Comparison of ENCODE assay signal across 8 cellular contexts in the genomic region with DNA sequence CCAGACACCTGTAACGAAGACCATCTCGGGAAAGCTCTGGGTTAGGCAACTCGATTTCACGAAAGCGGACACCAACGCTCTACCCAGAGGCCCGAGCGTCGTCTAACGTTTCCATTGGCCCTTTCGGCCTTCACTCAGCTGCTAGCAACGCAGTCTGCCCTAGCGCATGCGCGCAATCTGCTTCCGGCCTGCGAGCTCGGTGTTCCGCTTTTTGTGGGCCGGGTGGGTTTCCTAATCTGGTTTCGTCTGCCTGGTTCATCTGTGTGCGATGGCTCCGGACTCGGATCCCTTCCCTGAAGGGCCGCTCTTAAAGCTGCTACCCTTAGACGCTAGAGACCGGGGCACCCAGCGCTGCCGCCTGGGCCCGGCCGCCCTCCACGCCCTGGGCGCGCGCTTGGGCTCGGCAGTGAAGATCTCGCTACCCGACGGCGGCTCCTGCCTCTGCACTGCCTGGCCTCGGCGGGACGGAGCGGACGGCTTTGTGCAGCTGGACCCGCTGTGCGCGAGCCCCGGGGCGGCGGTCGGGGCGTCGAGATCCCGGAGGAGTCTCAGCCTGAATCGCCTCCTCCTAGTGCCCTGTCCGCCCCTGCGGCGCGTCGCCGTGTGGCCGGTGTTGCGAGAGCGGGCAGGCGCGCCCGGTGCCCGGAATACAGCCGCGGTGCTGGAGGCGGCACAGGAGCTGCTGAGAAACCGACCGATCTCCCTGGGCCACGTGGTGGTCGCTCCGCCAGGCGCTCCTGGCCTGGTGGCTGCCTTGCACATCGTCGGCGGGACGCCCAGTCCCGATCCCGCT. TPM values are rescaled to one million over a fixed set of nuclear protein-coding genes. Genes with fewer than 3 reads are reported as not detected.
A peak's percentile ranks its signal among the peaks of the same experiment; 100 is the strongest.
DNase-seq lines count a peak whose midpoint lies in the region; ATAC-seq and TF ChIP-seq lines count a peak whose summit lies in the region.

No MANE protein-coding gene starts in this region.

- CTCF ChIA-PET in CD4-positive, alpha-beta memory T cell (lab: Charles Lee; ENCODE audit: partially characterized antibody) = interaction anchor here (0.7 to 6.8 kb wide), 19 partner anchors 9 to 276 kb away, joined by 3 to 77 read pairs (median 4); a partner anchor contains a TSS
- CTCF ChIA-PET in activated CD4-positive, alpha-beta memory T cell treated with anti-CD3 and anti-CD28 coated beads, Interleukin-2, amount 10 ng/mL, durations not matched to agents 7 days and 5 days (lab: Charles Lee) = interaction anchor here (0.6 to 7.2 kb wide), 16 partner anchors 9 to 674 kb away, joined by 3 to 60 read pairs (median 5); no protein-coding TSS in a partner anchor

- intact Hi-C loops in CD4-positive, alpha-beta memory T cell (cut with micrococcal nuclease) = loop anchor here (1.0 to 2.0 kb wide), 5 partner anchors 55 to 976 kb away; a partner anchor contains a TSS
- intact Hi-C loops in lower leg skin (cut with DNase I; ENCODE audit: low total_unique reads) = no loop called here

- peak overlapping the region; percentile 89 for H3K27ac ChIP-seq in CD4-positive, alpha-beta memory T cell (ENCODE audit: low read depth, low read length)

- no peaks in the 10 kb centered on the region for H3K9me3 Mint-ChIP-seq in CD4-positive, alpha-beta memory T cell
- no peaks in the 10 kb centered on the region for H3K9me3 Mint-ChIP-seq in activated CD4-positive, alpha-beta memory T cell treated with anti-CD3 and anti-CD28 coated beads, Interleukin-2, amount 10 ng/mL, durations not matched to agents 7 days and 5 days

- H3K36me3 Mint-ChIP-seq in CD4-positive, alpha-beta memory T cell = peaks cover 12 to 23% of the 10 kb centered on the region in 2 donors
- H3K36me3 Mint-ChIP-seq in activated CD4-positive, alpha-beta memory T cell treated with anti-CD3 and anti-CD28 coated beads, Interleukin-2, amount 10 ng/mL, durations not matched to agents 7 days and 5 days (ENCODE audit: low read depth) = peaks cover 17% of the 10 kb centered on the region

- POLR2A ChIA-PET in CD4-positive, alpha-beta memory T cell (lab: Charles Lee; ENCODE audit: partially characterized antibody) = interaction anchor here (0.8 to 4.1 kb wide), 14 partner anchors 9 to 276 kb away, joined by 3 to 73 read pairs (median 4); a partner anchor contains a TSS
- POLR2A ChIA-PET in activated CD4-positive, alpha-beta memory T cell treated with anti-CD3 and anti-CD28 coated beads, Interleukin-2, amount 10 ng/mL, durations not matched to agents 7 days and 5 days (lab: Charles Lee) = interaction anchor here (0.6 to 3.6 kb wide), 27 partner anchors 9 to 975 kb away, joined by 3 to 70 read pairs (median 5); a partner anchor contains a TSS

- peak overlapping the region; percentile 91 to 99 (median 95) for H3K4me3 Mint-ChIP-seq in CD4-positive, alpha-beta memory T cell
- peak overlapping the region; percentile 97 for H3K4me3 Mint-ChIP-seq in activated CD4-positive, alpha-beta memory T cell treated with anti-CD3 and anti-CD28 coated beads, Interleukin-2, amount 10 ng/mL, durations not matched to agents 7 days and 5 days

- H3K27me3 Mint-ChIP-seq in CD4-positive, alpha-beta memory T cell = no peaks in the 10 kb centered on the region
- no peaks in the 10 kb centered on the region for H3K27me3 Mint-ChIP-seq in activated CD4-positive, alpha-beta memory T cell treated with anti-CD3 and anti-CD28 coated beads, Interleukin-2, amount 10 ng/mL, durations not matched to agents 7 days and 5 days

- 0% methylated on average over 24 to 59 of the region's 84 CpGs for WGBS in lower leg skin, 2 donors

- peak overlapping the region; percentile 97 to 99 (median 98) for H3K27ac Mint-ChIP-seq in CD4-positive, alpha-beta memory T cell
- H3K27ac Mint-ChIP-seq in activated CD4-positive, alpha-beta memory T cell treated with anti-CD3 and anti-CD28 coated beads, Interleukin-2, amount 10 ng/mL, durations not matched to agents 7 days and 5 days = peak overlapping the region; percentile 84

- no peak for TF ChIP-seq CTCF in lower leg skin (IDR thresholded peaks at IDR 0.05)

- TF ChIP-seq POLR2A in lower leg skin (IDR thresholded peaks at IDR 0.05) = no peak

- H3K4me1 ChIP-seq in CD4-positive, alpha-beta memory T cell (ENCODE audit: insufficient read depth, low read length) = peaks cover 32% of the 10 kb centered on the region

- peaks cover 20 to 41% (median 32%) of the 10 kb centered on the region in 4 donors for H3K4me1 Mint-ChIP-seq in CD4-positive, alpha-beta memory T cell
- H3K4me1 Mint-ChIP-seq in activated CD4-positive, alpha-beta memory T cell treated with anti-CD3 and anti-CD28 coated beads, Interleukin-2, amount 10 ng/mL, durations not matched to agents 7 days and 5 days = peaks cover 37% of the 10 kb centered on the region

- peak overlapping the region; percentile 71 to 77 for H3K4me3 ChIP-seq in CD4-positive, alpha-beta memory T cell (ENCODE audit: low read length in 2 of 2)
- H3K4me3 ChIP-seq in lower leg skin (ENCODE audit: low read depth, poor library complexity, severe bottlenecking) = peak overlapping the region; percentile 97

- H3K27me3 ChIP-seq in CD4-positive, alpha-beta memory T cell (ENCODE audit: insufficient read depth, low read length) = no peaks in the 10 kb centered on the region

- peak; percentile 91 to 97 (median 96) for DNase-seq in CD4-positive, alpha-beta memory T cell
- peak; percentile 90 for DNase-seq in HK-2 (ENCODE audit: unreplicated experiment)
- DNase-seq in NCI-H82 treated with DMSO at 0.1 percent for 48 hours (lab: John Stamatoyannopoulos, UW; ENCODE audit: unreplicated experiment) = peak; percentile 94
- DNase-seq in activated CD4-positive, alpha-beta memory T cell treated with anti-CD3 and anti-CD28 coated beads, Interleukin-2, amount 10 ng/mL, durations not matched to agents 7 days and 5 days = peak; percentile 98
- DNase-seq in ecto neural progenitor cell (ENCODE audit: low spot score) = peak; percentile 95
- peak; percentile 92 to 98 for DNase-seq in lower leg skin (ENCODE audit: low spot score in 2 of 2)
- DNase-seq in stimulated activated CD4-positive, alpha-beta T cell treated with anti-CD3 and anti-CD28 coated beads, Interleukin-4, amount 100 ng/mL, for 4 hours = peak; percentile 91 to 95

- ATAC-seq in GM19455 (IDR thresholded peaks at IDR 0.05; ENCODE audit: unreplicated experiment) = peak; percentile 80

- H3K9me3 ChIP-seq in CD4-positive, alpha-beta memory T cell (ENCODE audit: control insufficient read depth in 1 of 2, low read length in 2 of 2) = no peaks in the 10 kb centered on the region

- H3K36me3 ChIP-seq in CD4-positive, alpha-beta memory T cell (ENCODE audit: insufficient read depth, low read length) = peaks cover 8% of the 10 kb centered on the region

RNA-seq across cellular contexts. Expression of a gene that starts 24.0 kb away (rescaled TPM):
- 1 to 10 TPM; 1.1 to 1.6 TPM for total RNA-seq in CD4-positive, alpha-beta memory T cell
- polyA plus RNA-seq in CD4-positive, alpha-beta memory T cell = under 1 TPM in 1 of 2 donors, not detected in 1; 0.26 TPM
- 1 to 10 TPM; 1.9 to 2.2 TPM for total RNA-seq in activated CD4-positive, alpha-beta memory T cell treated with anti-CD3 and anti-CD28 coated beads, Interleukin-2, amount 10 ng/mL, durations not matched to agents 7 days and 5 days
- total RNA-seq in lower leg skin = 100 to 1,000 TPM; 120 to 178 (median 159) TPM

Comparison
In these comparisons a context has a peak if more than half of its experiments do, and no peak if none do; other contexts are left out.
1. Peak in every context shown above with its lines: DNase-seq, ATAC-seq, H3K4me3 ChIP-seq and H3K27ac ChIP-seq.
2. RNA of a gene that starts 24.0 kb away (total RNA-seq): 120 to 178 TPM in lower leg skin; 1.9 to 2.2 TPM in activated CD4-positive, alpha-beta memory T cell treated with anti-CD3 and anti-CD28 coated beads, Interleukin-2, amount 10 ng/mL, durations not matched to agents 7 days and 5 days and 1.1 to 1.6 TPM in CD4-positive, alpha-beta memory T cell; every median in the first group is over 10 times any median in the second.